Comparison of ENCODE assay signal across 17 cellular contexts in the genomic region with DNA sequence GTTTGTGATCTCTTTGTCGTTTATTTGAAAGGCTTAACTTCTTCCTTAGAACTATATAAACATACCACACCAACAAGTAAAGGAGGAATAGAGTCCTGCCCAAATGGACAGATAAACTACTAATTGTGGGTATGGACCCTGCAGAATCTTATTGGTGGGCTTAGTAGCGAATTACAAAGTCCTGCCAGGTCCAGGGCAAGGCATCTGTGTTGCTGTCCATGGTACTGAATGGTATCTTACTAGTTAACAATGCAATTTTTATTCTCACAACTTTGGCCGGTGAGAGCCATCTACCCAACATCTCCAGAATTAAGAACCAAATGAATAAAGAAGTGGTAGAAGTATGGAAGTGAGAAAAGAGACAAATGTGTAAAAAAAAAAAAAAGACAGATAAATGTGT.
DNase-seq lines count a peak whose midpoint lies in the region; ATAC-seq, FAIRE-seq and TF ChIP-seq lines count a peak whose summit lies in the region.
"Had no signal": no experiment of that assay in that cellular context is flagged by ENCODE, and none has a peak within 500 bp of the region (broad histone marks: within the 10 kb centered on the region; RNA-seq: fewer than 3 reads in every experiment).

No MANE protein-coding gene starts in this region.

- no peak overlapping the region for H3K9ac ChIP-seq in NT2/D1 (ENCODE audit: insufficient read length, low read depth)
- H3K9ac ChIP-seq in endodermal cell (ENCODE audit: extremely low read depth, low read length, poor library complexity, severe bottlenecking): no peak overlapping the region
- H3K9ac ChIP-seq in neural cell (ENCODE audit: low read length): no peak overlapping the region

- H2AFZ ChIP-seq in neural cell (ENCODE audit: low read depth, low read length): no peak overlapping the region

- H3K9me3 ChIP-seq in NT2/D1 (ENCODE audit: insufficient read depth, low read length) (no peaks in the 10 kb centered on the region), endodermal cell (ENCODE audit: control insufficient read depth, low read length) (no peaks in the 10 kb centered on the region), neural cell (ENCODE audit: low read length) (no peaks in the 10 kb centered on the region)
- H3K9me3 ChIP-seq: suprapubic skin had no signal

- no peaks in the 10 kb centered on the region for H3K79me2 ChIP-seq in neural cell (replicated peaks; ENCODE audit: insufficient read depth, low read length)

- H3K4me3 ChIP-seq in NT2/D1 (ENCODE audit: insufficient read length, low read depth) (no peak overlapping the region), endodermal cell (ENCODE audit: low read length) (no peak overlapping the region), neural cell (ENCODE audit: low read length) (no peak overlapping the region)
- H3K4me3 ChIP-seq: coronary artery, left lung, spleen, suprapubic skin had no signal

- no peak overlapping the region for H3K27ac ChIP-seq in endodermal cell (ENCODE audit: low read depth, low read length)
- no peak overlapping the region for H3K27ac ChIP-seq in neural cell (ENCODE audit: low read length)
- H3K27ac ChIP-seq: coronary artery, left lung, spleen, suprapubic skin had no signal

- no peak for FAIRE-seq in GM19239 (lab: Jason Lieb, UNC)

- H3K27me3 Mint-ChIP-seq in endodermal cell (ENCODE audit: insufficient read depth): no peaks in the 10 kb centered on the region
- H3K27me3 Mint-ChIP-seq in effector memory CD8-positive, alpha-beta T cell: no peaks in the 10 kb centered on the region
- H3K27me3 Mint-ChIP-seq: activated naive CD8-positive, alpha-beta T cell treated with anti-CD3 and anti-CD28 coated beads for 36 hours had no signal

- H3K36me3 ChIP-seq in NT2/D1 (ENCODE audit: insufficient read depth, insufficient read length, low read length) (no peaks in the 10 kb centered on the region), endodermal cell (ENCODE audit: control insufficient read depth, insufficient read depth, low read length) (no peaks in the 10 kb centered on the region), neural cell (ENCODE audit: insufficient read depth, low read length) (no peaks in the 10 kb centered on the region)
- H3K36me3 ChIP-seq: left lung, spleen, suprapubic skin had no signal

- TF ChIP-seq CTCF in endodermal cell (conservative IDR thresholded peaks at IDR 0.05) (no peak), neural cell (IDR thresholded peaks at IDR 0.05; ENCODE audit: poor library complexity, severe bottlenecking) (no peak)

- no peak for ATAC-seq in GM19397 (IDR thresholded peaks at IDR 0.05; ENCODE audit: unreplicated experiment)
- no peak for ATAC-seq in activated CD4-positive, CD25-positive, alpha-beta regulatory T cell treated with anti-CD3 and anti-CD28 coated beads, Interleukin-2, amount 50 U/mL, for 24 hours
- no peak for ATAC-seq in effector memory CD8-positive, alpha-beta T cell (replicated peaks)
- ATAC-seq: CD8-positive, alpha-beta T cell; left lung; Panc1 had no signal

- H3K27me3 ChIP-seq in NT2/D1 (ENCODE audit: insufficient read depth, insufficient read length): no peaks in the 10 kb centered on the region
- no peaks in the 10 kb centered on the region for H3K27me3 ChIP-seq in endodermal cell (ENCODE audit: control insufficient read depth, insufficient read depth, low read length, poor library complexity, severe bottlenecking)
- no peaks in the 10 kb centered on the region for H3K27me3 ChIP-seq in neural cell (ENCODE audit: insufficient read depth, low read depth, low read length)
- H3K27me3 ChIP-seq: left lung, spleen, suprapubic skin had no signal

- H3K9me3 Mint-ChIP-seq in endodermal cell: no peaks in the 10 kb centered on the region
- peaks cover 6 to 8% of the 10 kb centered on the region in 2 donors for H3K9me3 Mint-ChIP-seq in effector memory CD8-positive, alpha-beta T cell

- H3K36me3 Mint-ChIP-seq in endodermal cell (ENCODE audit: low read depth): no peaks in the 10 kb centered on the region
- no peaks in the 10 kb centered on the region for H3K36me3 Mint-ChIP-seq in effector memory CD8-positive, alpha-beta T cell (ENCODE audit: insufficient read depth)
- H3K36me3 Mint-ChIP-seq: activated naive CD8-positive, alpha-beta T cell treated with anti-CD3 and anti-CD28 coated beads for 36 hours; CD8-positive, alpha-beta T cell had no signal

- no peaks in the 10 kb centered on the region for H4K20me1 ChIP-seq in neural cell (ENCODE audit: insufficient read depth)

- no peak for TF ChIP-seq EP300 in neural cell (conservative IDR thresholded peaks at IDR 0.05; ENCODE audit: poor library complexity, severe bottlenecking)

- H3K4me1 ChIP-seq in NT2/D1 (ENCODE audit: insufficient read depth, insufficient read length): no peaks in the 10 kb centered on the region
- no peaks in the 10 kb centered on the region for H3K4me1 ChIP-seq in endodermal cell (ENCODE audit: control insufficient read depth, insufficient read depth, low read length)
- H3K4me1 ChIP-seq: left lung, spleen, suprapubic skin had no signal

- H3K4me3 Mint-ChIP-seq in endodermal cell: no peak overlapping the region
- H3K4me3 Mint-ChIP-seq in effector memory CD8-positive, alpha-beta T cell: no peak overlapping the region
- H3K4me3 Mint-ChIP-seq: activated naive CD8-positive, alpha-beta T cell treated with anti-CD3 and anti-CD28 coated beads for 36 hours; CD8-positive, alpha-beta T cell had no signal

- no peak overlapping the region for H3K27ac Mint-ChIP-seq in endodermal cell
- H3K27ac Mint-ChIP-seq in effector memory CD8-positive, alpha-beta T cell: no peak overlapping the region
- H3K27ac Mint-ChIP-seq: activated naive CD8-positive, alpha-beta T cell treated with anti-CD3 and anti-CD28 coated beads for 36 hours; CD8-positive, alpha-beta T cell had no signal

- no peaks in the 10 kb centered on the region for H3K9me2 ChIP-seq in neural cell (ENCODE audit: insufficient read depth, low read length)

- H3K4me2 ChIP-seq in neural cell (ENCODE audit: low read length): no peak overlapping the region

- CTCF ChIA-PET in HEK293T (lab: Yijun Ruan, JAX): no interaction called here

- no peaks in the 10 kb centered on the region for H3F3A ChIP-seq in neural cell (ENCODE audit: insufficient read depth, low read length, poor library complexity, severe bottlenecking)

- POLR2A ChIA-PET in HEK293T (lab: Yijun Ruan, JAX): no interaction called here

- H3K4me1 Mint-ChIP-seq in endodermal cell: no peaks in the 10 kb centered on the region
- H3K4me1 Mint-ChIP-seq in effector memory CD8-positive, alpha-beta T cell (ENCODE audit: low read depth in 2 of 2): no peaks in the 10 kb centered on the region
- H3K4me1 Mint-ChIP-seq: activated naive CD8-positive, alpha-beta T cell treated with anti-CD3 and anti-CD28 coated beads for 36 hours had no signal

- DNase-seq in HEK293T (ENCODE audit: extremely low spot score) (peak; percentile 16), NT2/D1 (ENCODE audit: low read depth, low spot score) (peak; percentile 16), endodermal cell (peak; percentile 53), GM19239 (ENCODE audit: insufficient read length, low spot score) (no peak)
- DNase-seq in effector memory CD8-positive, alpha-beta T cell: no peak
- DNase-seq: activated naive CD8-positive, alpha-beta T cell treated with anti-CD3 and anti-CD28 coated beads for 36 hours; CD8-positive, alpha-beta T cell; foreskin fibroblast; left lung; NCI-H226; spleen had no signal

- 80 to 91% methylated on average over 1 to 2 of the region's 3 CpGs for WGBS in endodermal cell (ENCODE audit: insufficient coverage in 1 of 2, insufficient read length in 1 of 2), 2 experiments

- no peak for TF ChIP-seq RAD21 in neural cell (conservative IDR thresholded peaks at IDR 0.05)

TF ChIP-seq in HEK293T, 16 proteins besides CTCF, POLR2A, EP300 and RAD21 (continues in another document):
- no peak for TF ChIP-seq FOXM1 (IDR thresholded peaks at IDR 0.05; ENCODE audit: borderline replicate concordance)
- TF ChIP-seq FOXA1 (IDR thresholded peaks at IDR 0.05): no peak
- TF ChIP-seq HDGF (IDR thresholded peaks at IDR 0.05; ENCODE audit: borderline replicate concordance): no peak
- TF ChIP-seq FOXK2 (IDR thresholded peaks at IDR 0.05): no peak
- no peak for TF ChIP-seq CTBP1 (IDR thresholded peaks at IDR 0.05; ENCODE audit: borderline replicate concordance)
- TF ChIP-seq SUZ12 (IDR thresholded peaks at IDR 0.05): no peak
- TF ChIP-seq, protein P1, sequence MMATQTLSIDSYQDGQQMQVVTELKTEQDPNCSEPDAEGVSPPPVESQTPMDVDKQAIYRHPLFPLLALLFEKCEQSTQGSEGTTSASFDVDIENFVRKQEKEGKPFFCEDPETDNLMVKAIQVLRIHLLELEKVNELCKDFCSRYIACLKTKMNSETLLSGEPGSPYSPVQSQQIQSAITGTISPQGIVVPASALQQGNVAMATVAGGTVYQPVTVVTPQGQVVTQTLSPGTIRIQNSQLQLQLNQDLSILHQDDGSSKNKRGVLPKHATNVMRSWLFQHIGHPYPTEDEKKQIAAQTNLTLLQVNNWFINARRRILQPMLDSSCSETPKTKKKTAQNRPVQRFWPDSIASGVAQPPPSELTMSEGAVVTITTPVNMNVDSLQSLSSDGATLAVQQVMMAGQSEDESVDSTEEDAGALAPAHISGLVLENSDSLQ (IDR thresholded peaks at IDR 0.05): no peak
- no peak for TF ChIP-seq BHLHE40 (IDR thresholded peaks at IDR 0.05; ENCODE audit: borderline replicate concordance)
- TF ChIP-seq TARDBP (IDR thresholded peaks at IDR 0.05): no peak
- TF ChIP-seq SP1 (IDR thresholded peaks at IDR 0.05): no peak

Comparison
In these comparisons a context has a peak if more than half of its experiments do, and no peak if none do; other contexts are left out.
1. DNase-seq: peak in HEK293T (single experiment), NT2/D1 (single experiment) and endodermal cell (single experiment); none in GM19239 (single experiment) and effector memory CD8-positive, alpha-beta T cell (0 of 3).